In genomic region chr2:202716114-202716718, GRCh38 we compare ENCODE assay signal across 15 cellular contexts.
"Had no signal": no experiment of that assay in that cellular context is flagged by ENCODE, and none has a peak within 500 bp of the region (broad histone marks: within the 10 kb centered on the region; RNA-seq: fewer than 3 reads in every experiment).

No MANE protein-coding gene starts in this region.

- H3K4me3 Mint-ChIP-seq: nephron; stimulated activated naive CD8-positive, alpha-beta T cell treated with anti-CD3 and anti-CD28 coated beads, Interleukin-15, amount 100 ng/mL, for 72 hours; T-helper 1 cell treated with Interleukin-12 subunit alpha and Interleukin-12 subunit beta and Interleukin-4 antibody, amounts not matched to agents 30 μg/mL and 1 μg/mL, for 36 hours had no signal

- H3K27me3 ChIP-seq: esophagus muscularis mucosa, spleen, suprapubic skin had no signal

- DNase-seq: activated naive CD4-positive, alpha-beta T cell treated with Interleukin-2 at 50 U/mL for 16 hours; effector CD4-positive, alpha-beta T cell; mesendoderm; nucleus accumbens; retina; spleen; stimulated activated CD8-positive, alpha-beta memory T cell treated with anti-CD3 and anti-CD28 coated beads, Interleukin-4, amount 100 ng/mL, for 48 hours; stimulated activated naive CD8-positive, alpha-beta T cell treated with anti-CD3 and anti-CD28 coated beads, Interleukin-15, amount 100 ng/mL, for 72 hours; trophoblast cell had no signal

- H3K4me1 ChIP-seq: esophagus muscularis mucosa, suprapubic skin had no signal

- H3K27ac Mint-ChIP-seq: activated T-helper 2 cell treated with anti-CD3 and anti-CD28 coated beads, Interferon-gamma antibody, Interleukin-2, Interleukin-4, amounts not matched to agents 10 μg/mL and 5 μg/mL and 100 μg/mL, durations not matched to agents 14 hours and 24 hours and 36 hours; nephron; T-helper 1 cell treated with Interleukin-12 subunit alpha and Interleukin-12 subunit beta and Interleukin-4 antibody, amounts not matched to agents 30 μg/mL and 1 μg/mL, for 36 hours had no signal

- H3K36me3 ChIP-seq: esophagus muscularis mucosa, suprapubic skin had no signal

- H3K27me3 Mint-ChIP-seq: stimulated activated naive CD8-positive, alpha-beta T cell treated with anti-CD3 and anti-CD28 coated beads, Interleukin-15, amount 100 ng/mL, for 72 hours had no signal

- H3K4me1 Mint-ChIP-seq: nephron had no signal

- H3K4me3 ChIP-seq: esophagus muscularis mucosa, spleen, suprapubic skin had no signal

- H3K27ac ChIP-seq: esophagus muscularis mucosa, spleen, suprapubic skin had no signal

- ATAC-seq: activated CD4-positive, CD25-positive, alpha-beta regulatory T cell treated with anti-CD3 and anti-CD28 coated beads, Interleukin-2, amount 50 U/mL, for 24 hours; stimulated activated naive CD8-positive, alpha-beta T cell treated with anti-CD3 and anti-CD28 coated beads, Interleukin-15, amount 100 ng/mL, for 72 hours had no signal
